In genomic region chr1:225655509-225656258, GRCh38 we compare ENCODE assay signal across 8 cellular contexts. TPM values are rescaled to one million over a fixed set of nuclear protein-coding genes. Genes with fewer than 3 reads are reported as not detected.
DNase-seq lines count a peak whose midpoint lies in the region; ATAC-seq and TF ChIP-seq lines count a peak whose summit lies in the region.

No MANE protein-coding gene starts in this region.

- TF ChIP-seq POLR2A in NB4 (IDR thresholded peaks at IDR 0.05; ENCODE audit: extremely low read depth, insufficient read length): no peak

- H2BK12ac ChIP-seq in mesenchymal stem cell (ENCODE audit: low read length in 2 of 2): no peak overlapping the region

- no peak overlapping the region for H4K91ac ChIP-seq in mesenchymal stem cell (ENCODE audit: low read length)

- H3K9me3 ChIP-seq in mesenchymal stem cell (ENCODE audit: control insufficient read depth, low read length): no peaks in the 10 kb centered on the region

- H2BK5ac ChIP-seq in mesenchymal stem cell (ENCODE audit: low read depth, low read length, poor library complexity, severe bottlenecking): peak overlapping the region; percentile 91

- H3K4me3 ChIP-seq in NB4 (ENCODE audit: low read depth, low read length): no peak overlapping the region
- no peak overlapping the region for H3K4me3 ChIP-seq in mesenchymal stem cell (ENCODE audit: insufficient read depth in 1 of 2, low read depth in 1 of 2, low read length in 2 of 2)

- H2BK120ac ChIP-seq in mesenchymal stem cell (ENCODE audit: low read depth, low read length): no peak overlapping the region

- intact Hi-C loops in posterior vena cava (cut with DNase I): loop anchor here (2.0 to 10.0 kb wide), 2 partner anchors 109 to 117 kb away; no protein-coding TSS in a partner anchor

- peak overlapping the region; percentile 30 for H3K9ac ChIP-seq in mesenchymal stem cell (ENCODE audit: low read length)

- no peak overlapping the region for H2AFZ ChIP-seq in mesenchymal stem cell (ENCODE audit: low read depth, low read length)

- no peak overlapping the region for H3K4ac ChIP-seq in mesenchymal stem cell (ENCODE audit: low read depth in 1 of 2, low read length in 2 of 2)

- no peaks in the 10 kb centered on the region for H3K79me1 ChIP-seq in mesenchymal stem cell (replicated peaks; ENCODE audit: low read length, poor library complexity, severe bottlenecking)

- no peak overlapping the region for H3K23ac ChIP-seq in mesenchymal stem cell (ENCODE audit: low read length in 2 of 2)

- no peaks in the 10 kb centered on the region for H3K27me3 ChIP-seq in mesenchymal stem cell (ENCODE audit: control insufficient read depth in 1 of 2, insufficient read depth in 1 of 2, low read length in 2 of 2)

- H2AK5ac ChIP-seq in mesenchymal stem cell (ENCODE audit: low read length, severe bottlenecking): peak overlapping the region; percentile 97

- H3K14ac ChIP-seq in mesenchymal stem cell (ENCODE audit: low read length in 2 of 2): no peak overlapping the region

- no peak overlapping the region for H4K8ac ChIP-seq in mesenchymal stem cell (ENCODE audit: low read length)

- H3K36me3 ChIP-seq in mesenchymal stem cell (ENCODE audit: control insufficient read depth in 1 of 2, insufficient read depth in 2 of 2, low read depth in 1 of 2, low read length in 2 of 2): no peaks in the 10 kb centered on the region

- ATAC-seq in HG02981 (IDR thresholded peaks at IDR 0.05; ENCODE audit: unreplicated experiment): no peak

- no peak for TF ChIP-seq CTCF in NB4 (IDR thresholded peaks at IDR 0.05; ENCODE audit: low read depth, low read length)

- peak overlapping the region in 1 of 2 experiments; percentile 21 for H3K18ac ChIP-seq in mesenchymal stem cell (ENCODE audit: low read depth in 1 of 2, low read length in 2 of 2)

- DNase-seq in Daoy (ENCODE audit: low read depth) (peak; percentile 94), NB4 (ENCODE audit: low read depth) (peak; percentile 59), cerebellar cortex (ENCODE audit: low spot score) (peak; percentile 35), mesenchymal stem cell (peak; percentile 97), posterior vena cava (ENCODE audit: low spot score) (no peak), SKM-1 treated with dmso at 0.1 percent for 144 hours (lab: John Stamatoyannopoulos, UW; ENCODE audit: unreplicated experiment) (no peak), NK-92 (lab: John Stamatoyannopoulos, UW; ENCODE audit: unreplicated experiment) (no peak)

- H3K4me1 ChIP-seq in mesenchymal stem cell (ENCODE audit: control insufficient read depth, insufficient read depth, low read depth, low read length): peaks cover 7% of the 10 kb centered on the region

- H3K4me2 ChIP-seq in mesenchymal stem cell (ENCODE audit: low read length, poor library complexity, severe bottlenecking): peak overlapping the region; percentile 58

- H2BK15ac ChIP-seq in mesenchymal stem cell (ENCODE audit: low read depth, poor library complexity, severe bottlenecking): no peak overlapping the region

- 2% methylated on average over 3 of the region's 4 CpGs for WGBS in mesenchymal stem cell

- H3K27ac ChIP-seq in mesenchymal stem cell (ENCODE audit: low read length, poor library complexity, severe bottlenecking): peak overlapping the region; percentile 98

RNA-seq across cellular contexts. Expression of gene ENAH, which starts 2.8 kb away (rescaled TPM):
- total RNA-seq in Daoy (2014; rRNA removed; shearing (Covaris generic)): 108 and 149 TPM in 2 replicates
- polyA plus RNA-seq in mesenchymal stem cell (2013, experiment 1 of 2): 78.1 TPM
- polyA plus RNA-seq in mesenchymal stem cell (2013, experiment 2 of 2): 80.9 TPM
- total RNA-seq in posterior vena cava: 100 to 1,000 TPM; 165 to 244 TPM

Comparison
In these comparisons a context has a peak if more than half of its experiments do, and no peak if none do; other contexts are left out.
1. DNase-seq: peak in Daoy (single experiment), NB4 (single experiment), cerebellar cortex (single experiment) and mesenchymal stem cell (single experiment); none in posterior vena cava (single experiment), SKM-1 treated with dmso at 0.1 percent for 144 hours (single experiment) and NK-92 (single experiment).